Comparison of ENCODE assay signal across 9 cellular contexts in genomic region chr21:37407719-37408455, GRCh38. TPM values are rescaled to one million over a fixed set of nuclear protein-coding genes. Genes with fewer than 3 reads are reported as not detected.
A peak's percentile ranks its signal among the peaks of the same experiment; 100 is the strongest.
DNase-seq lines count a peak whose midpoint lies in the region; ATAC-seq and TF ChIP-seq lines count a peak whose summit lies in the region.
"Had no signal": no experiment of that assay in that cellular context is flagged by ENCODE, and none has a peak within 500 bp of the region (broad histone marks: within the 10 kb centered on the region; RNA-seq: fewer than 3 reads in every experiment).

No MANE protein-coding gene starts in this region.

- H3K36me3 ChIP-seq in right lobe of liver = no peaks in the 10 kb centered on the region

- peak overlapping the region; percentile 44 to 52 for H3K27ac Mint-ChIP-seq in T-cell

- H3K9me3 ChIP-seq in right lobe of liver = no peaks in the 10 kb centered on the region

- intact Hi-C loops in right lobe of liver (cut with DNase I) = no loop called here

- peaks cover 86 to 93% (median 89%) of the 10 kb centered on the region in 3 donors for H3K4me1 Mint-ChIP-seq in T-cell

- peaks cover 0 to 25% (median 0%) of the 10 kb centered on the region in 4 donors for H3K4me1 ChIP-seq in right lobe of liver

- 15% methylated on average over 5 of the region's 6 CpGs for WGBS in right lobe of liver (ENCODE audit: insufficient coverage, low coverage, low lambda C conversion rate, missing lambda C conversion rate)

- peak overlapping the region in 2 of 3 donors; percentile 17 to 30 for H3K27ac ChIP-seq in right lobe of liver

- no peak for TF ChIP-seq POLR2A in right lobe of liver (IDR thresholded peaks at IDR 0.05)

- POLR2A ChIA-PET in T-cell (lab: Charles Lee) = interaction anchor here (0.6 to 1.0 kb wide), 5 partner anchors 9 to 104 kb away, joined by 3 to 5 read pairs (median 3); no protein-coding TSS in a partner anchor

- H3K9me3 Mint-ChIP-seq in T-cell = no peaks in the 10 kb centered on the region

- H3K36me3 Mint-ChIP-seq in T-cell = peaks cover 11% of the 10 kb centered on the region

- peak overlapping the region; percentile 5 to 46 (median 31) for H3K4me3 Mint-ChIP-seq in T-cell

- TF ChIP-seq CTCF in right lobe of liver (IDR thresholded peaks at IDR 0.05) = no peak

- no peaks in the 10 kb centered on the region for H3K27me3 Mint-ChIP-seq in T-cell

- DNase-seq in T-cell (no peak), right lobe of liver (peak in 1 of 3 donors; percentile 58), NCI-H748 treated with DMSO at 0.1 percent for 48 hours (lab: John Stamatoyannopoulos, UW) (no peak), iPS-NIHi7 (ENCODE audit: extremely low spot score) (no peak), midbrain (lab: John Stamatoyannopoulos, UW) (no peak), pons (ENCODE audit: low spot score) (no peak)
- DNase-seq: stimulated activated naive CD4-positive, alpha-beta T cell had no signal

- ATAC-seq in GM21576 (IDR thresholded peaks at IDR 0.05; ENCODE audit: unreplicated experiment) = peak; percentile 54
- peak in 1 of 4 experiments; percentile 32 for ATAC-seq in T-cell (replicated peaks in 1 of 4)
- ATAC-seq in right lobe of liver = peak; percentile 86 to 94 (median 92)

- no peaks in the 10 kb centered on the region for H3K27me3 ChIP-seq in right lobe of liver

- H3K4me3 ChIP-seq in GM08714 (ENCODE audit: low read length) = peak overlapping the region; percentile 33; the same call in 1 of the 2 replicates
- H3K4me3 ChIP-seq in right lobe of liver = no peak overlapping the region

- CTCF ChIA-PET in T-cell (lab: Charles Lee) = interaction anchor here (0.5 to 2.0 kb wide), 4 partner anchors 9 to 552 kb away, joined by 3 to 8 read pairs (median 4); no protein-coding TSS in a partner anchor

RNA-seq across cellular contexts. Expression of gene DYRK1A, which starts 41.3 kb away (rescaled TPM):
- total RNA-seq in T-cell (100 to 1,000 TPM; 113 to 149 (median 115) TPM), right lobe of liver (10 to 100 TPM; 20.6 to 32.5 (median 25.7) TPM)
